In genomic region chr18:70700496-70700895, GRCh38 we compare ENCODE assay signal across 37 cellular contexts.
DNase-seq lines count a peak whose midpoint lies in the region; ATAC-seq, FAIRE-seq and TF ChIP-seq lines count a peak whose summit lies in the region.
"Had no signal": no experiment of that assay in that cellular context is flagged by ENCODE, and none has a peak within 500 bp of the region (broad histone marks: within the 10 kb centered on the region; RNA-seq: fewer than 3 reads in every experiment).

No MANE protein-coding gene starts in this region.

- peak overlapping the region; percentile 31 for H3K4me2 ChIP-seq in Karpas-422 (ENCODE audit: low read depth, low read length, poor library complexity, severe bottlenecking)
- no peak overlapping the region for H3K4me2 ChIP-seq in osteoblast (ENCODE audit: insufficient read depth, low read length)
- H3K4me2 ChIP-seq: A549; BLaER1; BLaER1 treated with 17β-estradiol and CSF1 and Interleukin-3, amounts not matched to agents 10 nM and 100 nM had no signal

- H3K27me3 ChIP-seq in A673 (replicated peaks; ENCODE audit: insufficient read depth, low read depth, low read length, poor library complexity) (no peaks in the 10 kb centered on the region), Karpas-422 (ENCODE audit: low read length) (peaks cover 4% of the 10 kb centered on the region; the same call in 1 of the 2 replicates), osteoblast (ENCODE audit: insufficient read depth, low read length) (no peaks in the 10 kb centered on the region)
- no peaks in the 10 kb centered on the region for H3K27me3 ChIP-seq in CD4-positive, CD25-positive, alpha-beta regulatory T cell (ENCODE audit: control insufficient read depth, insufficient read depth, low read length)
- H3K27me3 ChIP-seq: BE2C; BLaER1; BLaER1 treated with 17β-estradiol and CSF1 and Interleukin-3, amounts not matched to agents 10 nM and 100 nM had no signal

- intact Hi-C loops in A673 (cut with micrococcal nuclease; ENCODE audit: unreplicated experiment), result loop anchor here (5.0 kb wide), 2 partner anchors 123 to 1842 kb away; partner anchors contain the start of gene CBLN2

- H3K9me3 Mint-ChIP-seq in CD4-positive, CD25-positive, alpha-beta regulatory T cell, result peaks cover 0 to 18% (median 7%) of the 10 kb centered on the region in 7 donors
- H3K9me3 Mint-ChIP-seq in natural killer cell treated with Interleukin-12 subunit alpha and Interleukin-12 subunit beta and Interleukin-15 and Interleukin-18, amount 100 ng/mL, for 72 hours, result peaks cover 8% of the 10 kb centered on the region

- H3K79me2 ChIP-seq in Karpas-422 (ENCODE audit: low read length) (no peaks in the 10 kb centered on the region), osteoblast (ENCODE audit: insufficient read depth, low read length) (no peaks in the 10 kb centered on the region)

- H3K27me3 Mint-ChIP-seq in CD4-positive, CD25-positive, alpha-beta regulatory T cell, result no peaks in the 10 kb centered on the region
- H3K27me3 Mint-ChIP-seq in natural killer cell treated with Interleukin-12 subunit alpha and Interleukin-12 subunit beta and Interleukin-15 and Interleukin-18, amount 100 ng/mL, for 72 hours, result peaks cover 0 to 3% of the 10 kb centered on the region in 2 donors
- H3K27me3 Mint-ChIP-seq: B cell; CD4-positive, alpha-beta memory T cell; CD4-positive, alpha-beta T cell; CD8-positive, alpha-beta memory T cell had no signal

- no peaks in the 10 kb centered on the region for H3K36me3 ChIP-seq in A673 (ENCODE audit: insufficient read depth, low read length, poor library complexity, severe bottlenecking)
- no peaks in the 10 kb centered on the region for H3K36me3 ChIP-seq in CD4-positive, CD25-positive, alpha-beta regulatory T cell (ENCODE audit: control insufficient read depth, insufficient read depth, low read length)
- H3K36me3 ChIP-seq in Karpas-422 (ENCODE audit: insufficient read depth, low read length), result no peaks in the 10 kb centered on the region; the same call in 1 of the 2 replicates
- H3K36me3 ChIP-seq in osteoblast (ENCODE audit: insufficient read depth, low read length), result no peaks in the 10 kb centered on the region
- H3K36me3 ChIP-seq: BE2C; BLaER1; BLaER1 treated with 17β-estradiol and CSF1 and Interleukin-3, amounts not matched to agents 10 nM and 100 nM had no signal

- H3K4me3 Mint-ChIP-seq in CD4-positive, CD25-positive, alpha-beta regulatory T cell, result no peak overlapping the region
- H3K4me3 Mint-ChIP-seq in natural killer cell treated with Interleukin-12 subunit alpha and Interleukin-12 subunit beta and Interleukin-15 and Interleukin-18, amount 100 ng/mL, for 72 hours, result no peak overlapping the region
- H3K4me3 Mint-ChIP-seq: B cell; CD14-positive monocyte; CD4-positive, alpha-beta memory T cell; CD4-positive, alpha-beta T cell; CD8-positive, alpha-beta memory T cell; CD8-positive, alpha-beta T cell had no signal

- H2AFZ ChIP-seq in Karpas-422 (ENCODE audit: low read length) (no peak overlapping the region), osteoblast (ENCODE audit: low read length) (no peak overlapping the region)

- peaks cover 5% of the 10 kb centered on the region for H3K36me3 Mint-ChIP-seq in CD4-positive, CD25-positive, alpha-beta regulatory T cell
- peaks cover 4% of the 10 kb centered on the region for H3K36me3 Mint-ChIP-seq in natural killer cell treated with Interleukin-12 subunit alpha and Interleukin-12 subunit beta and Interleukin-15 and Interleukin-18, amount 100 ng/mL, for 72 hours
- H3K36me3 Mint-ChIP-seq: CD14-positive monocyte; CD8-positive, alpha-beta memory T cell had no signal

- POLR2A ChIA-PET in A673 (lab: Charles Lee; ENCODE audit: low non-redundant PET), result no interaction called here

- H3K9me3 ChIP-seq in A673 (ENCODE audit: low read depth, low read length, poor library complexity, severe bottlenecking) (no peaks in the 10 kb centered on the region), Karpas-422 (ENCODE audit: low read length) (peaks cover 7% of the 10 kb centered on the region; the same call in 1 of the 2 replicates), osteoblast (ENCODE audit: low read depth, low read length) (peaks cover 2% of the 10 kb centered on the region)
- H3K9me3 ChIP-seq in CD4-positive, CD25-positive, alpha-beta regulatory T cell (ENCODE audit: control insufficient read depth in 2 of 2, low read length in 2 of 2), result peaks cover 0 to 8% of the 10 kb centered on the region in 2 experiments
- H3K9me3 ChIP-seq: A549, BE2C, Caco-2 had no signal

- no peaks in the 10 kb centered on the region for H4K20me1 ChIP-seq in Karpas-422 (ENCODE audit: insufficient read depth, low read depth, low read length)
- H4K20me1 ChIP-seq in osteoblast (ENCODE audit: insufficient read depth, low read length), result no peaks in the 10 kb centered on the region
- H4K20me1 ChIP-seq: BLaER1; BLaER1 treated with 17β-estradiol and CSF1 and Interleukin-3, amounts not matched to agents 10 nM and 100 nM had no signal

- H3K27ac ChIP-seq in A673 (ENCODE audit: low read depth, low read length, poor library complexity, severe bottlenecking) (peak overlapping the region; percentile 71), Karpas-422 (ENCODE audit: low read length) (no peak overlapping the region), osteoblast (ENCODE audit: low read depth, low read length) (no peak overlapping the region)
- H3K27ac ChIP-seq in CD4-positive, CD25-positive, alpha-beta regulatory T cell (ENCODE audit: insufficient read depth, low read length, poor library complexity, severe bottlenecking), result no peak overlapping the region
- H3K27ac ChIP-seq: 22Rv1; A549; BLaER1; BLaER1 treated with 17β-estradiol and CSF1 and Interleukin-3, amounts not matched to agents 10 nM and 100 nM; C4-2B had no signal

- no peaks in the 10 kb centered on the region for H3K9me2 ChIP-seq in Karpas-422 (replicated peaks; ENCODE audit: insufficient read depth, low read length)

- CTCF ChIA-PET in A673 (lab: Charles Lee), result no interaction called here

- peak overlapping the region in 2 of 3 donors; percentile 37 to 48 for H3K27ac Mint-ChIP-seq in CD4-positive, CD25-positive, alpha-beta regulatory T cell
- H3K27ac Mint-ChIP-seq in natural killer cell treated with Interleukin-12 subunit alpha and Interleukin-12 subunit beta and Interleukin-15 and Interleukin-18, amount 100 ng/mL, for 72 hours, result no peak overlapping the region
- H3K27ac Mint-ChIP-seq: B cell; CD14-positive monocyte; CD4-positive, alpha-beta memory T cell; CD4-positive, alpha-beta T cell; CD8-positive, alpha-beta T cell had no signal

- peak; percentile 86 for DNase-seq in A673 (ENCODE audit: low spot score)
- DNase-seq in CD4-positive, CD25-positive, alpha-beta regulatory T cell, result no peak
- DNase-seq in D721Med (ENCODE audit: insufficient read length, low spot score), result no peak
- peak; percentile 60 for DNase-seq in Karpas-422
- DNase-seq in AG20443 (ENCODE audit: low spot score), result no peak
- DNase-seq in natural killer cell treated with Interleukin-12 subunit alpha and Interleukin-12 subunit beta and Interleukin-15 and Interleukin-18, amount 100 ng/mL, for 72 hours (ENCODE audit: low spot score), result no peak
- DNase-seq in osteoblast (ENCODE audit: insufficient read length, low spot score, missing footprints), result no peak
- DNase-seq in NCI-H2029 treated with DMSO at 0.1 percent for 48 hours (lab: John Stamatoyannopoulos, UW), result no peak
- DNase-seq: 8988T; ACHN; AML-193; BE2C; C1 segment of cervical spinal cord; Caco-2; Calu3; CD4-positive, alpha-beta memory T cell; CD4-positive, alpha-beta T cell; CD8-positive, alpha-beta memory T cell; CD8-positive, alpha-beta T cell; COR-L47; DMS 273 treated with DMSO at 0.1 percent for 48 hours; DMS153; DMS53; DMS79; DMS79 treated with DMSO at 0.1 percent for 48 hours; DND-41; EL; GDM1 had no signal

- peaks cover 5 to 19% (median 11%) of the 10 kb centered on the region in 4 donors for H3K4me1 Mint-ChIP-seq in CD4-positive, CD25-positive, alpha-beta regulatory T cell
- H3K4me1 Mint-ChIP-seq in natural killer cell treated with Interleukin-12 subunit alpha and Interleukin-12 subunit beta and Interleukin-15 and Interleukin-18, amount 100 ng/mL, for 72 hours (ENCODE audit: low read depth in 2 of 2), result no peaks in the 10 kb centered on the region
- H3K4me1 Mint-ChIP-seq: B cell; CD14-positive monocyte; CD8-positive, alpha-beta memory T cell had no signal

- BruUV-seq in A673 (replicated peaks; lab: Mats Ljungman, UMichigan), result no TSS peak

- H3K9ac ChIP-seq in Karpas-422 (ENCODE audit: low read length), result no peak overlapping the region
- H3K9ac ChIP-seq: BLaER1; BLaER1 treated with 17β-estradiol and CSF1 and Interleukin-3, amounts not matched to agents 10 nM and 100 nM had no signal

- TF ChIP-seq CTCF in A673 (conservative IDR thresholded peaks at IDR 0.05; ENCODE audit: low read depth, low read length) (no peak), D721Med (IDR thresholded peaks at IDR 0.05; ENCODE audit: insufficient read depth, missing control alignments) (no peak), osteoblast (IDR thresholded peaks at IDR 0.05; ENCODE audit: extremely low read depth, low read depth, low read length) (no peak)

- H3K4me3 ChIP-seq in A673 (ENCODE audit: low read depth, low read length, poor library complexity, severe bottlenecking) (no peak overlapping the region), Karpas-422 (ENCODE audit: low read length) (no peak overlapping the region), osteoblast (ENCODE audit: insufficient read depth, low read length) (no peak overlapping the region)
- H3K4me3 ChIP-seq in CD4-positive, CD25-positive, alpha-beta regulatory T cell (ENCODE audit: low read depth, low read length), result no peak overlapping the region
- H3K4me3 ChIP-seq: A549; BLaER1; BLaER1 treated with 17β-estradiol and CSF1 and Interleukin-3, amounts not matched to agents 10 nM and 100 nM had no signal

- ATAC-seq in CD4-positive, CD25-positive, alpha-beta regulatory T cell (ENCODE audit: low read depth in 2 of 2), result no peak
- no peak for ATAC-seq in natural killer cell treated with Interleukin-12 subunit alpha and Interleukin-12 subunit beta and Interleukin-15 and Interleukin-18, amount 100 ng/mL, for 72 hours
- ATAC-seq: A549; CD8-positive, alpha-beta T cell had no signal

- H3K4me1 ChIP-seq in A673 (ENCODE audit: insufficient read depth, low read length, poor library complexity, severe bottlenecking) (peaks cover 38% of the 10 kb centered on the region), Karpas-422 (ENCODE audit: low read length) (peaks cover 8% of the 10 kb centered on the region), osteoblast (ENCODE audit: insufficient read depth, low read length) (no peaks in the 10 kb centered on the region)
- no peaks in the 10 kb centered on the region for H3K4me1 ChIP-seq in CD4-positive, CD25-positive, alpha-beta regulatory T cell (ENCODE audit: control insufficient read depth, insufficient read depth, low read length, poor library complexity, severe bottlenecking)
- H3K4me1 ChIP-seq: A549; BE2C; BLaER1; BLaER1 treated with 17β-estradiol and CSF1 and Interleukin-3, amounts not matched to agents 10 nM and 100 nM; Caco-2 had no signal

- peak; percentile 72 for FAIRE-seq in D721Med (lab: Jason Lieb, UNC)
- FAIRE-seq: A204.1, A549, G401.6 had no signal

Comparison
In these comparisons a context has a peak if more than half of its experiments do, and no peak if none do; other contexts are left out.
1. DNase-seq: peak in A673 (single experiment) and Karpas-422 (single experiment); none in CD4-positive, CD25-positive, alpha-beta regulatory T cell (0 of 3), D721Med (single experiment), AG20443 (single experiment), natural killer cell treated with Interleukin-12 subunit alpha and Interleukin-12 subunit beta and Interleukin-15 and Interleukin-18, amount 100 ng/mL, for 72 hours (single experiment), osteoblast (single experiment) and NCI-H2029 treated with DMSO at 0.1 percent for 48 hours (single experiment).
2. H3K27ac Mint-ChIP-seq: peak in CD4-positive, CD25-positive, alpha-beta regulatory T cell (2 of 3); none in natural killer cell treated with Interleukin-12 subunit alpha and Interleukin-12 subunit beta and Interleukin-15 and Interleukin-18, amount 100 ng/mL, for 72 hours (0 of 2).